ENCODE assay signal across 1 cellular context in the genomic region with DNA sequence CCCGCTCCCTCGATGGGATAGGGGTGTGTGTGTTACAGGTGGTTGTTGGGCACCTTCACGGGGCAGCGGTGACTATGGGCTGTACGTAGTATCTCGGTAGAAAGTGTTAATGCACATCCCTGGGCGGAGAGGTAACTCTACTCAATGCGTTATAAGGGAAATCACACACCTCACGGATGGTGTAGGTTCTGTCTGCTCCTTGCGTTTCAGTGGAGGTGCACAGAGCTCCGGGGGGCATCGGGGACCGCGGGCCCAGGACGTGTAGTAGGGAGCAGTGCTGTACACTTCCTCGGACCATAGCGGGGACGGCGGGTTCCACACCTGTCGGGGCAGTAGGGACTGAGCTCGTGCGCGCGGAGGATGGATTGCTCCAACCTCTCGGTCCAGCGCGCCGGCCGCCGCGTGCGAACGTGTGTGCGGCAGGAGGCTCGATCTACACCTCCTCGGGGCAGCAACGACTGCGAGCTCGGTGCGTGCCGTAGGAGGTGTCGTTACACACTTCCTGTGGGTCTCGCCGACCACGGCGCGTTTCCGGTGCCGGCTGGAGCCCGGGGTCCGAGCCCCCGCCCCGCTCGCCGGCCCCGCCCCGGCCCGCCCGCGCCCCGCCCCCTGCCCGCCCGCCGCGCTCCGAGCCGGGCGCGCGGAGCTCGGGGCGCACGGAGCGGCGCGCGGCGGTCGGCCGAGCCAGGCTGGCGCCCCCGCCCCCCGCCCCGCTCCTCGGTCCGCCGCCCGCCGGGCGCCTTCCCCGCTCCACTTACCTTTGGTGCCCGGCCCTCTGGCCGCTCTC.
TF ChIP-seq lines count a peak whose summit lies in the region.

A gene with protein sequence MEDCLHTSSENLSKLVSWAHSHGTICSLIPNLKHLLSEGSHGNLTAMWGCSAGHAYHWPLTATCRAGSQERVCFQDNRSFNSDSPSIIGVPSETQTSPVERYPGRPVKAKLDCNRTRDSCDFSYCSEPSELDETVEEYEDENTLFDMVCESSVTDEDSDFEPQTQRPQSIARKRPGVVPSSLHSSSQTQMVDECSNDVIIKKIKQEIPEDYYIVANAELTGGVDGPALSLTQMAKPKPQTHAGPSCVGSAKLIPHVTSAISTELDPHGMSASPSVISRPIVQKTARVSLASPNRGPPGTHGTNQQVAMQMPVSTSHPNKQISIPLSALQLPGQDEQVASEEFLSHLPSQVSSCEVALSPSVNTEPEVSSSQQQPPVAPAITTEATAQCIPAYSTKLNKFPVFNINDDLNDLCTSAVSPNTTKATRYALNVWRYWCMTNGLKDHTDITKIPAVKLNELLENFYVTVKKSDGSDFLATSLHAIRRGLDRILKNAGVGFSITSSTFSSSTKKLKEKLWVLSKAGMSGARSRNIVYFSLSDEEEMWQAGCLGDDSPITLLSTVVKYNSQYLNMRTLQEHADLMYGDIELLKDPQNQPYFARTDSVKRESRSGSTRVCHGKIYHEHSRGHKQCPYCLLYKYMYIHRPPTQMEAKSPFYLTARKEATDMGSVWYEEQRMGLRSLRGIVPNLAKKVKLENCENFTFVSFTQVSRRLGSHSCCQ (plus strand): TSS at position 607 of the 787 bp plus-strand sequence. CDS start 87,254 bp downstream, outside the sequence.

TF ChIP-seq in HepG2, 621 proteins besides CTCF, POLR2A, EP300 and RAD21 (continued from another document and continues in another):
- TF ChIP-seq, protein P1, sequence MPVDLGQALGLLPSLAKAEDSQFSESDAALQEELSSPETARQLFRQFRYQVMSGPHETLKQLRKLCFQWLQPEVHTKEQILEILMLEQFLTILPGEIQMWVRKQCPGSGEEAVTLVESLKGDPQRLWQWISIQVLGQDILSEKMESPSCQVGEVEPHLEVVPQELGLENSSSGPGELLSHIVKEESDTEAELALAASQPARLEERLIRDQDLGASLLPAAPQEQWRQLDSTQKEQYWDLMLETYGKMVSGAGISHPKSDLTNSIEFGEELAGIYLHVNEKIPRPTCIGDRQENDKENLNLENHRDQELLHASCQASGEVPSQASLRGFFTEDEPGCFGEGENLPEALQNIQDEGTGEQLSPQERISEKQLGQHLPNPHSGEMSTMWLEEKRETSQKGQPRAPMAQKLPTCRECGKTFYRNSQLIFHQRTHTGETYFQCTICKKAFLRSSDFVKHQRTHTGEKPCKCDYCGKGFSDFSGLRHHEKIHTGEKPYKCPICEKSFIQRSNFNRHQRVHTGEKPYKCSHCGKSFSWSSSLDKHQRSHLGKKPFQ (CRISPR knock-in tag; IDR thresholded peaks at IDR 0.05; ENCODE audit: insufficient replicate concordance), result peak; percentile 90
- TF ChIP-seq, protein P2, sequence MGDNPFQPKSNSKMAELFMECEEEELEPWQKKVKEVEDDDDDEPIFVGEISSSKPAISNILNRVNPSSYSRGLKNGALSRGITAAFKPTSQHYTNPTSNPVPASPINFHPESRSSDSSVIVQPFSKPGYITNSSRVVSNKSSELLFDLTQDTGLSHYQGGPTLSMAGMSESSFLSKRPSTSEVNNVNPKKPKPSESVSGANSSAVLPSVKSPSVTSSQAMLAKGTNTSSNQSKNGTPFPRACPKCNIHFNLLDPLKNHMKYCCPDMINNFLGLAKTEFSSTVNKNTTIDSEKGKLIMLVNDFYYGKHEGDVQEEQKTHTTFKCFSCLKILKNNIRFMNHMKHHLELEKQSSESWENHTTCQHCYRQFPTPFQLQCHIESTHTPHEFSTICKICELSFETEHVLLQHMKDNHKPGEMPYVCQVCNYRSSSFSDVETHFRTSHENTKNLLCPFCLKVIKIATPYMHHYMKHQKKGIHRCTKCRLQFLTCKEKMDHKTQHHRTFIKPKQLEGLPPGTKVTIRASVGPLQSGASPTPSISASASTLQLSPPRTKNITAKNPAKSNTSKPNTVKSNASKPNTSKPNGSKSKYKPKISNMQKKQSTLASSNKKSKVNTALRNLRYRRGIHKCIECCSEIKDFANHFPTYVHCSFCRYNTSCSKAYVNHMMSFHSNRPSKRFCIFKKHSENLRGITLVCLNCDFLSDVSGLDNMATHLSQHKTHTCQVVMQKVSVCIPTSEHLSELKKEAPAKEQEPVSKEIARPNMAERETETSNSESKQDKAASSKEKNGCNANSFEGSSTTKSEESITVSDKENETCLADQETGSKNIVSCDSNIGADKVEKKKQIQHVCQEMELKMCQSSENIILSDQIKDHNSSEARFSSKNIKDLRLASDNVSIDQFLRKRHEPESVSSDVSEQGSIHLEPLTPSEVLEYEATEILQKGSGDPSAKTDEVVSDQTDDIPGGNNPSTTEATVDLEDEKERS (CRISPR knock-in tag; IDR thresholded peaks at IDR 0.05), result peak; percentile 84; the same call in 1 of the 2 replicates
- TF ChIP-seq, protein P3, sequence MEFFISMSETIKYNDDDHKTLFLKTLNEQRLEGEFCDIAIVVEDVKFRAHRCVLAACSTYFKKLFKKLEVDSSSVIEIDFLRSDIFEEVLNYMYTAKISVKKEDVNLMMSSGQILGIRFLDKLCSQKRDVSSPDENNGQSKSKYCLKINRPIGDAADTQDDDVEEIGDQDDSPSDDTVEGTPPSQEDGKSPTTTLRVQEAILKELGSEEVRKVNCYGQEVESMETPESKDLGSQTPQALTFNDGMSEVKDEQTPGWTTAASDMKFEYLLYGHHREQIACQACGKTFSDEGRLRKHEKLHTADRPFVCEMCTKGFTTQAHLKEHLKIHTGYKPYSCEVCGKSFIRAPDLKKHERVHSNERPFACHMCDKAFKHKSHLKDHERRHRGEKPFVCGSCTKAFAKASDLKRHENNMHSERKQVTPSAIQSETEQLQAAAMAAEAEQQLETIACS (CRISPR knock-in tag; IDR thresholded peaks at IDR 0.05), result no peak; the same call in 1 of the 2 replicates
- peak; percentile 92; the same call in 1 of the 2 replicates for TF ChIP-seq ZNF253 (CRISPR knock-in tag; IDR thresholded peaks at IDR 0.05; ENCODE audit: borderline replicate concordance)
- TF ChIP-seq, protein P4, sequence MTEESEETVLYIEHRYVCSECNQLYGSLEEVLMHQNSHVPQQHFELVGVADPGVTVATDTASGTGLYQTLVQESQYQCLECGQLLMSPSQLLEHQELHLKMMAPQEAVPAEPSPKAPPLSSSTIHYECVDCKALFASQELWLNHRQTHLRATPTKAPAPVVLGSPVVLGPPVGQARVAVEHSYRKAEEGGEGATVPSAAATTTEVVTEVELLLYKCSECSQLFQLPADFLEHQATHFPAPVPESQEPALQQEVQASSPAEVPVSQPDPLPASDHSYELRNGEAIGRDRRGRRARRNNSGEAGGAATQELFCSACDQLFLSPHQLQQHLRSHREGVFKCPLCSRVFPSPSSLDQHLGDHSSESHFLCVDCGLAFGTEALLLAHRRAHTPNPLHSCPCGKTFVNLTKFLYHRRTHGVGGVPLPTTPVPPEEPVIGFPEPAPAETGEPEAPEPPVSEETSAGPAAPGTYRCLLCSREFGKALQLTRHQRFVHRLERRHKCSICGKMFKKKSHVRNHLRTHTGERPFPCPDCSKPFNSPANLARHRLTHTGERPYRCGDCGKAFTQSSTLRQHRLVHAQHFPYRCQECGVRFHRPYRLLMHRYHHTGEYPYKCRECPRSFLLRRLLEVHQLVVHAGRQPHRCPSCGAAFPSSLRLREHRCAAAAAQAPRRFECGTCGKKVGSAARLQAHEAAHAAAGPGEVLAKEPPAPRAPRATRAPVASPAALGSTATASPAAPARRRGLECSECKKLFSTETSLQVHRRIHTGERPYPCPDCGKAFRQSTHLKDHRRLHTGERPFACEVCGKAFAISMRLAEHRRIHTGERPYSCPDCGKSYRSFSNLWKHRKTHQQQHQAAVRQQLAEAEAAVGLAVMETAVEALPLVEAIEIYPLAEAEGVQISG (CRISPR knock-in tag; IDR thresholded peaks at IDR 0.05), result peak; percentile 88
- TF ChIP-seq SMAD3 (CRISPR knock-in tag; IDR thresholded peaks at IDR 0.05), result peak; percentile 51; the same call in 1 of the 2 replicates
- peak; percentile 64; the same call in 1 of the 2 replicates for TF ChIP-seq CC2D1A (CRISPR knock-in tag; IDR thresholded peaks at IDR 0.05)
- peak; percentile 83 for TF ChIP-seq YEATS4 (CRISPR knock-in tag; IDR thresholded peaks at IDR 0.05; ENCODE audit: borderline replicate concordance)
- TF ChIP-seq MTF1 (CRISPR knock-in tag; IDR thresholded peaks at IDR 0.05), result no peak
- TF ChIP-seq, protein P5, sequence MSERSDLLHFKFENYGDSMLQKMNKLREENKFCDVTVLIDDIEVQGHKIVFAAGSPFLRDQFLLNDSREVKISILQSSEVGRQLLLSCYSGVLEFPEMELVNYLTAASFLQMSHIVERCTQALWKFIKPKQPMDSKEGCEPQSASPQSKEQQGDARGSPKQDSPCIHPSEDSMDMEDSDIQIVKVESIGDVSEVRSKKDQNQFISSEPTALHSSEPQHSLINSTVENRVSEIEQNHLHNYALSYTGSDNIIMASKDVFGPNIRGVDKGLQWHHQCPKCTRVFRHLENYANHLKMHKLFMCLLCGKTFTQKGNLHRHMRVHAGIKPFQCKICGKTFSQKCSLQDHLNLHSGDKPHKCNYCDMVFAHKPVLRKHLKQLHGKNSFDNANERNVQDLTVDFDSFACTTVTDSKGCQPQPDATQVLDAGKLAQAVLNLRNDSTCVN (CRISPR knock-in tag; IDR thresholded peaks at IDR 0.05; ENCODE audit: borderline replicate concordance), result peak; percentile 78
- TF ChIP-seq JARID2 (CRISPR knock-in tag; IDR thresholded peaks at IDR 0.05; ENCODE audit: insufficient replicate concordance), result peak; percentile 34
- TF ChIP-seq ZNF205 (CRISPR knock-in tag; IDR thresholded peaks at IDR 0.05), result no peak
- TF ChIP-seq, protein P6, sequence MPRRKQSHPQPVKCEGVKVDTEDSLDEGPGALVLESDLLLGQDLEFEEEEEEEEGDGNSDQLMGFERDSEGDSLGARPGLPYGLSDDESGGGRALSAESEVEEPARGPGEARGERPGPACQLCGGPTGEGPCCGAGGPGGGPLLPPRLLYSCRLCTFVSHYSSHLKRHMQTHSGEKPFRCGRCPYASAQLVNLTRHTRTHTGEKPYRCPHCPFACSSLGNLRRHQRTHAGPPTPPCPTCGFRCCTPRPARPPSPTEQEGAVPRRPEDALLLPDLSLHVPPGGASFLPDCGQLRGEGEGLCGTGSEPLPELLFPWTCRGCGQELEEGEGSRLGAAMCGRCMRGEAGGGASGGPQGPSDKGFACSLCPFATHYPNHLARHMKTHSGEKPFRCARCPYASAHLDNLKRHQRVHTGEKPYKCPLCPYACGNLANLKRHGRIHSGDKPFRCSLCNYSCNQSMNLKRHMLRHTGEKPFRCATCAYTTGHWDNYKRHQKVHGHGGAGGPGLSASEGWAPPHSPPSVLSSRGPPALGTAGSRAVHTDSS (CRISPR knock-in tag; conservative IDR thresholded peaks at IDR 0.05), result no peak
- TF ChIP-seq ZNF761 (CRISPR knock-in tag; conservative IDR thresholded peaks at IDR 0.05), result peak; percentile 85; the same call in 1 of the 2 replicates
- TF ChIP-seq HOXA5 (CRISPR knock-in tag; IDR thresholded peaks at IDR 0.05), result 0 out of 2 replicates have a peak, but pooled peaks have one; percentile 76
- TF ChIP-seq ZNF841 (CRISPR knock-in tag; IDR thresholded peaks at IDR 0.05; ENCODE audit: borderline replicate concordance), result no peak
- TF ChIP-seq ZNF629 (CRISPR knock-in tag; conservative IDR thresholded peaks at IDR 0.05), result no peak; the same call in 1 of the 2 replicates
- TF ChIP-seq, protein P7, sequence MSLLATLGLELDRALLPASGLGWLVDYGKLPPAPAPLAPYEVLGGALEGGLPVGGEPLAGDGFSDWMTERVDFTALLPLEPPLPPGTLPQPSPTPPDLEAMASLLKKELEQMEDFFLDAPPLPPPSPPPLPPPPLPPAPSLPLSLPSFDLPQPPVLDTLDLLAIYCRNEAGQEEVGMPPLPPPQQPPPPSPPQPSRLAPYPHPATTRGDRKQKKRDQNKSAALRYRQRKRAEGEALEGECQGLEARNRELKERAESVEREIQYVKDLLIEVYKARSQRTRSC (CRISPR knock-in tag; IDR thresholded peaks at IDR 0.05; ENCODE audit: low read depth), result 0 out of 2 replicates have a peak, but pooled peaks have one; percentile 87
- TF ChIP-seq NCOA5 (CRISPR knock-in tag; IDR thresholded peaks at IDR 0.05), result no peak
- peak; percentile 83 for TF ChIP-seq ZNF230 (CRISPR knock-in tag; IDR thresholded peaks at IDR 0.05)
- no peak for TF ChIP-seq CHD2 (IDR thresholded peaks at IDR 0.05; ENCODE audit: low read depth, low read length)
- TF ChIP-seq NONO (IDR thresholded peaks at IDR 0.05), result no peak
- TF ChIP-seq NONO (CRISPR knock-in tag; conservative IDR thresholded peaks at IDR 0.05), result peak; percentile 86
- TF ChIP-seq ZNF136 (CRISPR knock-in tag; IDR thresholded peaks at IDR 0.05; ENCODE audit: low read depth), result 0 out of 2 replicates have a peak, but pooled peaks have one; percentile 45
- peak; percentile 66; the same call in 1 of the 2 replicates for TF ChIP-seq SAFB2 (CRISPR knock-in tag; IDR thresholded peaks at IDR 0.05; ENCODE audit: borderline replicate concordance, low read depth)
- TF ChIP-seq RBAK (CRISPR knock-in tag; IDR thresholded peaks at IDR 0.05), result no peak
- TF ChIP-seq NRL (CRISPR knock-in tag; IDR thresholded peaks at IDR 0.05; ENCODE audit: borderline replicate concordance), result peak; percentile 97
- TF ChIP-seq ARNT2 (CRISPR knock-in tag; IDR thresholded peaks at IDR 0.05; ENCODE audit: low read depth), result peak; percentile 92
- no peak for TF ChIP-seq HCFC1 (IDR thresholded peaks at IDR 0.05; ENCODE audit: low read depth, low read length)
- TF ChIP-seq TBL1XR1 (IDR thresholded peaks at IDR 0.05; ENCODE audit: borderline replicate concordance, low read length, partially characterized antibody), result no peak
- peak; percentile 96 for TF ChIP-seq ZNF776 (CRISPR knock-in tag; IDR thresholded peaks at IDR 0.05)
- TF ChIP-seq, protein P8, sequence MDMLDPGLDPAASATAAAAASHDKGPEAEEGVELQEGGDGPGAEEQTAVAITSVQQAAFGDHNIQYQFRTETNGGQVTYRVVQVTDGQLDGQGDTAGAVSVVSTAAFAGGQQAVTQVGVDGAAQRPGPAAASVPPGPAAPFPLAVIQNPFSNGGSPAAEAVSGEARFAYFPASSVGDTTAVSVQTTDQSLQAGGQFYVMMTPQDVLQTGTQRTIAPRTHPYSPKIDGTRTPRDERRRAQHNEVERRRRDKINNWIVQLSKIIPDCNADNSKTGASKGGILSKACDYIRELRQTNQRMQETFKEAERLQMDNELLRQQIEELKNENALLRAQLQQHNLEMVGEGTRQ (IDR thresholded peaks at IDR 0.05; ENCODE audit: low read depth, low read length), result no peak
- TF ChIP-seq, protein P8 (CRISPR knock-in tag; IDR thresholded peaks at IDR 0.05; ENCODE audit: borderline replicate concordance), result no peak
- TF ChIP-seq, protein P9, sequence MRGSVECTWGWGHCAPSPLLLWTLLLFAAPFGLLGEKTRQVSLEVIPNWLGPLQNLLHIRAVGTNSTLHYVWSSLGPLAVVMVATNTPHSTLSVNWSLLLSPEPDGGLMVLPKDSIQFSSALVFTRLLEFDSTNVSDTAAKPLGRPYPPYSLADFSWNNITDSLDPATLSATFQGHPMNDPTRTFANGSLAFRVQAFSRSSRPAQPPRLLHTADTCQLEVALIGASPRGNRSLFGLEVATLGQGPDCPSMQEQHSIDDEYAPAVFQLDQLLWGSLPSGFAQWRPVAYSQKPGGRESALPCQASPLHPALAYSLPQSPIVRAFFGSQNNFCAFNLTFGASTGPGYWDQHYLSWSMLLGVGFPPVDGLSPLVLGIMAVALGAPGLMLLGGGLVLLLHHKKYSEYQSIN (CRISPR knock-in tag; IDR thresholded peaks at IDR 0.05; ENCODE audit: borderline replicate concordance), result no peak
- TF ChIP-seq RAD51 (IDR thresholded peaks at IDR 0.05; ENCODE audit: borderline replicate concordance), result no peak
